ENCODE assay signal across 1 cellular context in genomic region chr20:48921883-48922867, GRCh38.
TF ChIP-seq lines count a peak whose summit lies in the region.

No MANE protein-coding gene starts in this region.

TF ChIP-seq in K562, 482 proteins besides CTCF, POLR2A, EP300 and RAD21 (continued from another document and continues in another):
- TF ChIP-seq CREB3L1 (IDR thresholded peaks at IDR 0.05; ENCODE audit: borderline replicate concordance, low read depth) (peak; percentile 82), ARID4B (CRISPR knock-in tag; IDR thresholded peaks at IDR 0.05) (peak; percentile 13; the same call in 1 of the 2 replicates), KLF1 (tag; IDR thresholded peaks at IDR 0.05) (no peak), SRSF3 (IDR thresholded peaks at IDR 0.05; ENCODE audit: insufficient read depth, low read length) (no peak), RB1 (IDR thresholded peaks at IDR 0.05; ENCODE audit: low read depth) (0 out of 2 replicates have a peak, but pooled peaks have one; percentile 1), RBBP5 (IDR thresholded peaks at IDR 0.05; ENCODE audit: borderline replicate concordance, insufficient read depth, low read length, poor library complexity, severe bottlenecking) (peak; percentile 53), KAT7 (CRISPR knock-in tag; IDR thresholded peaks at IDR 0.05; ENCODE audit: borderline replicate concordance) (peak; percentile 26; the same call in 1 of the 2 replicates), GTF2E2 (tag; IDR thresholded peaks at IDR 0.05) (0 out of 2 replicates have a peak, but pooled peaks have one; percentile 65), ATF6 (CRISPR knock-in tag; IDR thresholded peaks at IDR 0.05) (no peak; the same call in 1 of the 2 replicates), TCFL5 (CRISPR knock-in tag; conservative IDR thresholded peaks at IDR 0.05) (no peak), ZBTB7A (IDR thresholded peaks at IDR 0.05; ENCODE audit: borderline replicate concordance, control insufficient read depth, low read depth, low read length) (no peak), ARHGAP35 (IDR thresholded peaks at IDR 0.05; ENCODE audit: partially characterized antibody) (no peak), ZNF354B (CRISPR knock-in tag; IDR thresholded peaks at IDR 0.05) (no peak), HDAC1 (IDR thresholded peaks at IDR 0.05) (0 out of 4 replicates have a peak, but pooled peaks of 1 of the 2 experiments have one; percentile 10), PATZ1 (CRISPR knock-in tag; IDR thresholded peaks at IDR 0.05; ENCODE audit: borderline replicate concordance) (no peak), ZNF431 (CRISPR knock-in tag; IDR thresholded peaks at IDR 0.05) (no peak), HNRNPUL1 (IDR thresholded peaks at IDR 0.05; ENCODE audit: low read length) (no peak), GATAD2A (IDR thresholded peaks at IDR 0.05) (no peak), MTA2 (IDR thresholded peaks at IDR 0.05; ENCODE audit: low read depth) (no peak), ZNF143 (CRISPR knock-in tag; IDR thresholded peaks at IDR 0.05) (0 out of 2 replicates have a peak, but pooled peaks have one; percentile 50), ZNF592 (IDR thresholded peaks at IDR 0.05) (0 out of 2 replicates have a peak, but pooled peaks have one; percentile 35), ZNF407 (IDR thresholded peaks at IDR 0.05; ENCODE audit: low read depth) (no peak), ZNF384 (IDR thresholded peaks at IDR 0.05; ENCODE audit: low read depth, low read length) (no peak), PBX2 (CRISPR knock-in tag; IDR thresholded peaks at IDR 0.05; ENCODE audit: low read depth) (no peak), PBX2 (tag; conservative IDR thresholded peaks at IDR 0.05; ENCODE audit: low read depth) (no peak)
